In the genomic region with DNA sequence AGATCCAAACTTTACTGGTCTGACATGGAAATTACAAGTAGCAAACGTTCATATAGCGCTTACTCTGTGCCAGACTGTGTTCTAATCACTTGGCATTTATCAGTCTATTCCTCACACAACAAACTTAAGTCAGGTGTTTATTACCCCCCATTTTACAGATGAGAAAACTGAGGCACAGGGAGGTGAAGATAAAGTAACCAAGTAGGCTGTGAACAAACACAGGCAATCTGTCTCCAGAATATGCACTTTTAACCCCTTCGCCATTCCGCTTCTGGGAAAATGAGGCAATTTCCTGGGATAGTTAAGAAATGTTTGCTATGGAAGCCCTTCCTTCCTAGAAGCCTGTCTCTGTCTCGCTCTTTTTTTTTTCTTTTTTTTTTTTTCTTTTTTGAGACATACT, we compare ENCODE assay signal across 24 cellular contexts. TPM values are rescaled to one million over a fixed set of nuclear protein-coding genes. Genes with fewer than 3 reads are reported as not detected.
"Had no signal": no experiment of that assay in that cellular context is flagged by ENCODE, and none has a peak within 500 bp of the region (broad histone marks: within the 10 kb centered on the region; RNA-seq: fewer than 3 reads in every experiment).

No MANE protein-coding gene starts in this region.

- H3K4me3 Mint-ChIP-seq: central memory CD8-positive, alpha-beta T cell; natural killer cell treated with Interleukin-12 subunit alpha and Interleukin-12 subunit beta and Interleukin-15 and Interleukin-18, amount 100 ng/mL, for 72 hours; stimulated activated memory B cell treated with anti-CD40 and anti-IgM and Interleukin-4, amounts not matched to agents 10 μg/mL and 1 μg/mL and 100 μg/mL, for 72 hours; T-helper 2 cell treated with Interferon-gamma antibody and Interleukin-4, amounts not matched to agents 5 μg/mL and 100 μg/mL, for 36 hours had no signal

- H3K27me3 ChIP-seq: pancreas, right lobe of liver had no signal

- H3K36me3 ChIP-seq: esophagus squamous epithelium, neutrophil, pancreas, right lobe of liver, stomach, suprapubic skin, tibial nerve had no signal

- H3K36me3 Mint-ChIP-seq: activated naive CD4-positive, alpha-beta T cell treated with anti-CD3 and anti-CD28 coated beads, Interleukin-2, amount 50 U/mL, for 72 hours; natural killer cell treated with Interleukin-12 subunit alpha and Interleukin-12 subunit beta and Interleukin-15 and Interleukin-18, amount 100 ng/mL, for 72 hours; stimulated activated memory B cell treated with anti-CD40 and anti-IgM and Interleukin-4, amounts not matched to agents 10 μg/mL and 1 μg/mL and 100 μg/mL, for 72 hours had no signal

- H3K27ac Mint-ChIP-seq: activated naive CD4-positive, alpha-beta T cell treated with anti-CD3 and anti-CD28 coated beads, Interleukin-2, amount 50 U/mL, for 72 hours; stimulated activated memory B cell treated with anti-CD40 and anti-IgM and Interleukin-4, amounts not matched to agents 10 μg/mL and 1 μg/mL and 100 μg/mL, for 72 hours; T-helper 2 cell treated with Interferon-gamma antibody and Interleukin-4, amounts not matched to agents 5 μg/mL and 100 μg/mL, for 36 hours had no signal

- H3K9me3 ChIP-seq: esophagus squamous epithelium, neutrophil, pancreas, right lobe of liver, stomach, suprapubic skin, tibial nerve had no signal

- H3K27ac ChIP-seq: esophagus squamous epithelium, foreskin keratinocyte, neutrophil, pancreas, right lobe of liver, stomach, suprapubic skin, tibial nerve had no signal

- ATAC-seq: activated naive CD4-positive, alpha-beta T cell treated with anti-CD3 and anti-CD28 coated beads, Interleukin-2, amount 50 U/mL, for 72 hours; foreskin keratinocyte; left lobe of liver; natural killer cell treated with Interleukin-12 subunit alpha and Interleukin-12 subunit beta and Interleukin-15 and Interleukin-18, amount 100 ng/mL, for 72 hours; pancreas; stimulated activated memory B cell treated with anti-CD40 and anti-IgM and Interleukin-4, amounts not matched to agents 10 μg/mL and 1 μg/mL and 100 μg/mL, for 72 hours had no signal

- H3K4me1 ChIP-seq: foreskin keratinocyte, pancreas had no signal

- H3K4me3 ChIP-seq: esophagus squamous epithelium, lung, pancreas, right lobe of liver, stomach, suprapubic skin, tibial nerve had no signal

- DNase-seq: activated T-cell treated with anti-CD3 and anti-CD28 coated beads, Interleukin-2, amount 50 U/mL, for 1 hour; esophagus squamous epithelium; foreskin keratinocyte; midbrain; pancreas; right lobe of liver; small intestine; stimulated activated CD4-positive, alpha-beta T cell treated with anti-CD3 and anti-CD28 coated beads, Interleukin-2, amount 100 ng/mL, for 24 hours; stomach had no signal

- H3K9me3 Mint-ChIP-seq: activated naive CD4-positive, alpha-beta T cell treated with anti-CD3 and anti-CD28 coated beads, Interleukin-2, amount 50 U/mL, for 72 hours; central memory CD8-positive, alpha-beta T cell; natural killer cell treated with Interleukin-12 subunit alpha and Interleukin-12 subunit beta and Interleukin-15 and Interleukin-18, amount 100 ng/mL, for 72 hours; stimulated activated memory B cell treated with anti-CD40 and anti-IgM and Interleukin-4, amounts not matched to agents 10 μg/mL and 1 μg/mL and 100 μg/mL, for 72 hours; T-helper 2 cell treated with Interferon-gamma antibody and Interleukin-4, amounts not matched to agents 5 μg/mL and 100 μg/mL, for 36 hours had no signal

RNA-seq across cellular contexts. Expression of a gene that starts 19.8 kb away (rescaled TPM):
- total RNA-seq: activated naive CD4-positive, alpha-beta T cell treated with anti-CD3 and anti-CD28 coated beads, Interleukin-2, amount 50 U/mL, for 72 hours; astrocyte; esophagus squamous epithelium; foreskin keratinocyte; glomerular endothelial cell; kidney epithelial cell; lung; natural killer cell treated with Interleukin-12 subunit alpha and Interleukin-12 subunit beta and Interleukin-15 and Interleukin-18, amount 100 ng/mL, for 72 hours; pulmonary artery endothelial cell; suprapubic skin; tibial nerve; urinary bladder had no signal
- polyA plus RNA-seq: foreskin keratinocyte, lung had no signal

RNA-seq across cellular contexts. Expression of a gene that starts 34.2 kb away (rescaled TPM):
- total RNA-seq: glomerular endothelial cell, kidney epithelial cell had no signal
